Comparison of ENCODE assay signal across 17 cellular contexts in the genomic region with DNA sequence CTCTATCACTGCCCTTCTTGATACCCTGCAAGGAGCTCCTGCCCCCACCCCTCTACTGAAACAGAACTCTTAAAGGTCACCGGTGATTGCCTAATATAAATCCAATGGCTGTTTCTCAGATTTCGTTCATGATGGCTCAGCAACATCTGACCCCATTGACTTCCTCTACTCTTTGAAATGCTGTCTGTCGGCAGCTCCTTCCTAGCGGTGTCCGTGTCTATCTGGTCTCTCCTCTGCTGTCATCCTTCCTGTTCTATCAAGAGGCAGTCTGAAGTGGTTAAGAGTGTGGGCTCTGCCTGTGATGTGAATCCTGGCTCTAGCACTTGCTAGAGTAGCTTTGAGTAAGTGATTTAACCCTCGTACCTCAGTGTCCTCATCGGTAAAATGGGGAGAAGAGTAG. TPM values are rescaled to one million over a fixed set of nuclear protein-coding genes. Genes with fewer than 3 reads are reported as not detected.
DNase-seq lines count a peak whose midpoint lies in the region; ATAC-seq and TF ChIP-seq lines count a peak whose summit lies in the region.
"Had no signal": no experiment of that assay in that cellular context is flagged by ENCODE, and none has a peak within 500 bp of the region (broad histone marks: within the 10 kb centered on the region; RNA-seq: fewer than 3 reads in every experiment).

No MANE protein-coding gene starts in this region.

- H3K27me3 Mint-ChIP-seq in activated CD8-positive, alpha-beta memory T cell treated with anti-CD3 and anti-CD28 coated beads, Interleukin-2, amount 10 ng/mL, durations not matched to agents 7 days and 5 days, result peaks cover 66% of the 10 kb centered on the region
- H3K27me3 Mint-ChIP-seq in activated CD4-positive, alpha-beta T cell treated with anti-CD3 and anti-CD28 coated beads, Interleukin-2, amount 10 ng/mL, durations not matched to agents 7 days and 5 days, result peaks cover 63% of the 10 kb centered on the region
- H3K27me3 Mint-ChIP-seq in natural killer cell (ENCODE audit: low read depth in 2 of 2), result peaks cover 35 to 49% of the 10 kb centered on the region in 2 donors

- no peaks in the 10 kb centered on the region for H3K79me2 ChIP-seq in OCI-LY7 (ENCODE audit: insufficient read depth, low read depth, low read length)

- H3K9me3 Mint-ChIP-seq in activated CD8-positive, alpha-beta memory T cell treated with anti-CD3 and anti-CD28 coated beads, Interleukin-2, amount 10 ng/mL, durations not matched to agents 7 days and 5 days (ENCODE audit: low read depth), result no peaks in the 10 kb centered on the region
- H3K9me3 Mint-ChIP-seq in activated CD4-positive, alpha-beta T cell treated with anti-CD3 and anti-CD28 coated beads, Interleukin-2, amount 10 ng/mL, durations not matched to agents 7 days and 5 days, result no peaks in the 10 kb centered on the region
- no peaks in the 10 kb centered on the region for H3K9me3 Mint-ChIP-seq in natural killer cell
- H3K9me3 Mint-ChIP-seq: stimulated activated memory B cell treated with anti-CD40 and anti-IgM and Interleukin-4, amounts not matched to agents 10 μg/mL and 1 μg/mL and 100 μg/mL, for 72 hours had no signal

- no peaks in the 10 kb centered on the region for H3K9me3 ChIP-seq in OCI-LY7 (ENCODE audit: low read length)

- H3K36me3 ChIP-seq in OCI-LY7 (ENCODE audit: insufficient read depth, low read length), result no peaks in the 10 kb centered on the region

- CTCF ChIA-PET in activated CD8-positive, alpha-beta memory T cell treated with anti-CD3 and anti-CD28 coated beads, Interleukin-2, amount 10 ng/mL, durations not matched to agents 7 days and 5 days (lab: Charles Lee), result interaction anchor here (1.1 to 2.6 kb wide), 4 partner anchors 9 to 83 kb away, joined by 3 to 16 read pairs (median 6); no protein-coding TSS in a partner anchor
- CTCF ChIA-PET in activated CD4-positive, alpha-beta T cell treated with anti-CD3 and anti-CD28 coated beads, Interleukin-2, amount 10 ng/mL, durations not matched to agents 7 days and 5 days (lab: Charles Lee), result interaction anchor here (0.8 to 1.4 kb wide), 2 partner anchors 9 to 85 kb away, joined by 3 to 6 read pairs; no protein-coding TSS in a partner anchor
- CTCF ChIA-PET in OCI-LY7 (lab: Charles Lee; ENCODE audit: unreplicated experiment), result no interaction called here

- no peak overlapping the region for H3K4me2 ChIP-seq in OCI-LY7 (ENCODE audit: low read length)
- H3K4me2 ChIP-seq: KMS-11 had no signal

- H4K20me1 ChIP-seq in OCI-LY7 (ENCODE audit: insufficient read depth, low read length), result no peaks in the 10 kb centered on the region

- H3K4me3 ChIP-seq in OCI-LY7 (ENCODE audit: low read depth, low read length, poor library complexity, severe bottlenecking), result no peak overlapping the region

- H3K27ac Mint-ChIP-seq in activated CD8-positive, alpha-beta memory T cell treated with anti-CD3 and anti-CD28 coated beads, Interleukin-2, amount 10 ng/mL, durations not matched to agents 7 days and 5 days, result no peak overlapping the region
- no peak overlapping the region for H3K27ac Mint-ChIP-seq in activated CD4-positive, alpha-beta T cell treated with anti-CD3 and anti-CD28 coated beads, Interleukin-2, amount 10 ng/mL, durations not matched to agents 7 days and 5 days
- no peak overlapping the region for H3K27ac Mint-ChIP-seq in natural killer cell
- H3K27ac Mint-ChIP-seq: stimulated activated memory B cell treated with anti-CD40 and anti-IgM and Interleukin-4, amounts not matched to agents 10 μg/mL and 1 μg/mL and 100 μg/mL, for 72 hours had no signal

- H3K27ac ChIP-seq in OCI-LY7 (ENCODE audit: low read depth, low read length, poor library complexity, severe bottlenecking), result no peak overlapping the region
- H3K27ac ChIP-seq: KMS-11 had no signal

- H3K9me2 ChIP-seq in OCI-LY7 (ENCODE audit: insufficient read depth, low read length), result no peaks in the 10 kb centered on the region

- no peaks in the 10 kb centered on the region for H3K36me3 Mint-ChIP-seq in activated CD8-positive, alpha-beta memory T cell treated with anti-CD3 and anti-CD28 coated beads, Interleukin-2, amount 10 ng/mL, durations not matched to agents 7 days and 5 days
- H3K36me3 Mint-ChIP-seq in activated CD4-positive, alpha-beta T cell treated with anti-CD3 and anti-CD28 coated beads, Interleukin-2, amount 10 ng/mL, durations not matched to agents 7 days and 5 days (ENCODE audit: low read depth), result no peaks in the 10 kb centered on the region
- no peaks in the 10 kb centered on the region for H3K36me3 Mint-ChIP-seq in natural killer cell
- H3K36me3 Mint-ChIP-seq: stimulated activated memory B cell treated with anti-CD40 and anti-IgM and Interleukin-4, amounts not matched to agents 10 μg/mL and 1 μg/mL and 100 μg/mL, for 72 hours had no signal

- H3K4me3 Mint-ChIP-seq in activated CD8-positive, alpha-beta memory T cell treated with anti-CD3 and anti-CD28 coated beads, Interleukin-2, amount 10 ng/mL, durations not matched to agents 7 days and 5 days, result no peak overlapping the region
- H3K4me3 Mint-ChIP-seq in activated CD4-positive, alpha-beta T cell treated with anti-CD3 and anti-CD28 coated beads, Interleukin-2, amount 10 ng/mL, durations not matched to agents 7 days and 5 days, result no peak overlapping the region
- H3K4me3 Mint-ChIP-seq in natural killer cell, result no peak overlapping the region
- H3K4me3 Mint-ChIP-seq: stimulated activated memory B cell treated with anti-CD40 and anti-IgM and Interleukin-4, amounts not matched to agents 10 μg/mL and 1 μg/mL and 100 μg/mL, for 72 hours had no signal

- TF ChIP-seq CTCF in natural killer cell (IDR thresholded peaks at IDR 0.05) (no peak), OCI-LY7 (conservative IDR thresholded peaks at IDR 0.05; ENCODE audit: low read length) (no peak)

- intact Hi-C loops in natural killer cell (cut with micrococcal nuclease), result no loop called here
- intact Hi-C loops in OCI-LY7 (cut with micrococcal nuclease; ENCODE audit: unreplicated experiment), result no loop called here

- BruUV-seq in OCI-LY7 (replicated peaks; lab: Mats Ljungman, UMichigan), result no TSS peak

- POLR2A ChIA-PET in activated CD4-positive, alpha-beta T cell treated with anti-CD3 and anti-CD28 coated beads, Interleukin-2, amount 10 ng/mL, durations not matched to agents 7 days and 5 days (lab: Charles Lee), result no interaction called here
- POLR2A ChIA-PET in OCI-LY7 (lab: Charles Lee), result interaction anchor here (0.6 kb wide), 1 partner anchor 22 kb away, joined by 3 read pairs; no protein-coding TSS in a partner anchor

- H3K4me1 Mint-ChIP-seq in activated CD8-positive, alpha-beta memory T cell treated with anti-CD3 and anti-CD28 coated beads, Interleukin-2, amount 10 ng/mL, durations not matched to agents 7 days and 5 days, result peaks cover 19% of the 10 kb centered on the region
- H3K4me1 Mint-ChIP-seq in activated CD4-positive, alpha-beta T cell treated with anti-CD3 and anti-CD28 coated beads, Interleukin-2, amount 10 ng/mL, durations not matched to agents 7 days and 5 days, result peaks cover 14% of the 10 kb centered on the region
- H3K4me1 Mint-ChIP-seq in natural killer cell, result peaks cover 7 to 12% of the 10 kb centered on the region in 2 donors

- H2AFZ ChIP-seq in OCI-LY7 (ENCODE audit: low read length), result no peak overlapping the region

- DNase-seq in activated CD8-positive, alpha-beta memory T cell treated with anti-CD3 and anti-CD28 coated beads, Interleukin-2, amount 10 ng/mL, durations not matched to agents 7 days and 5 days, result peak; percentile 70
- DNase-seq in activated CD8-positive, alpha-beta memory T cell treated with anti-CD3 and anti-CD28 coated beads for 24 hours, result no peak
- peak; percentile 94 for DNase-seq in Kasumi-1 (lab: John Stamatoyannopoulos, UW)
- peak; percentile 52 for DNase-seq in activated CD4-positive, alpha-beta T cell treated with anti-CD3 and anti-CD28 coated beads, Interleukin-2, amount 10 ng/mL, durations not matched to agents 7 days and 5 days
- no peak for DNase-seq in natural killer cell
- DNase-seq in activated effector memory CD4-positive, alpha-beta T cell treated with anti-CD3 and anti-CD28 coated beads, Interleukin-2, amount 50 U/mL, for 16 hours, result no peak
- no peak for DNase-seq in OCI-LY7 (ENCODE audit: low spot score)
- DNase-seq: DMS79 treated with DMSO at 0.1 percent for 48 hours; effector memory CD4-positive, alpha-beta T cell; foreskin fibroblast; NCI-H2081; NK-92 treated with Interleukin-12 subunit alpha and Interleukin-12 subunit beta, amount 100 ng/mL, for 24 hours had no signal

- ATAC-seq in activated CD8-positive, alpha-beta memory T cell treated with anti-CD3 and anti-CD28 coated beads, Interleukin-2, amount 10 ng/mL, durations not matched to agents 7 days and 5 days, result peak; percentile 89
- ATAC-seq in natural killer cell, result peak; percentile 68 to 86 (median 77)
- ATAC-seq in HG02588 (IDR thresholded peaks at IDR 0.05; ENCODE audit: unreplicated experiment), result no peak
- ATAC-seq: stimulated activated memory B cell treated with anti-CD40 and anti-IgM and Interleukin-4, amounts not matched to agents 10 μg/mL and 1 μg/mL and 100 μg/mL, for 72 hours had no signal

- no peaks in the 10 kb centered on the region for H3K4me1 ChIP-seq in OCI-LY7 (ENCODE audit: insufficient read depth, low read length, poor library complexity, severe bottlenecking)

RNA-seq across cellular contexts. Expression of a gene that starts 5.5 kb away (rescaled TPM):
- total RNA-seq in activated CD8-positive, alpha-beta memory T cell treated with anti-CD3 and anti-CD28 coated beads, Interleukin-2, amount 10 ng/mL, durations not matched to agents 7 days and 5 days, result not detected
- total RNA-seq in activated CD4-positive, alpha-beta T cell treated with anti-CD3 and anti-CD28 coated beads, Interleukin-2, amount 10 ng/mL, durations not matched to agents 7 days and 5 days, result not detected
- not detected for total RNA-seq in natural killer cell
- total RNA-seq in OCI-LY7 (2014; rRNA removed; shearing (Covaris generic)), result not detected in 2 replicates
- not detected in 2 replicates for total RNA-seq in OCI-LY7 (2022)
- total RNA-seq: pulmonary artery endothelial cell had no signal

RNA-seq across cellular contexts. Expression of a gene that starts 53.0 kb away (rescaled TPM):
- not detected for total RNA-seq in activated CD8-positive, alpha-beta memory T cell treated with anti-CD3 and anti-CD28 coated beads, Interleukin-2, amount 10 ng/mL, durations not matched to agents 7 days and 5 days
- total RNA-seq in activated CD4-positive, alpha-beta T cell treated with anti-CD3 and anti-CD28 coated beads, Interleukin-2, amount 10 ng/mL, durations not matched to agents 7 days and 5 days, result not detected
- total RNA-seq in natural killer cell (not detected), OCI-LY7 (2022) (not detected in 2 replicates)
- not detected in 2 replicates for total RNA-seq in OCI-LY7 (2014; rRNA removed; shearing (Covaris generic))
- total RNA-seq: mucosa of gallbladder, pulmonary artery endothelial cell had no signal

Comparison
In these comparisons a context has a peak if more than half of its experiments do, and no peak if none do; other contexts are left out.
1. DNase-seq: peak in activated CD8-positive, alpha-beta memory T cell treated with anti-CD3 and anti-CD28 coated beads, Interleukin-2, amount 10 ng/mL, durations not matched to agents 7 days and 5 days (single experiment), Kasumi-1 (2 of 2) and activated CD4-positive, alpha-beta T cell treated with anti-CD3 and anti-CD28 coated beads, Interleukin-2, amount 10 ng/mL, durations not matched to agents 7 days and 5 days (single experiment); none in activated CD8-positive, alpha-beta memory T cell treated with anti-CD3 and anti-CD28 coated beads for 24 hours (single experiment), natural killer cell (single experiment), activated effector memory CD4-positive, alpha-beta T cell treated with anti-CD3 and anti-CD28 coated beads, Interleukin-2, amount 50 U/mL, for 16 hours (single experiment) and OCI-LY7 (single experiment).